ENCODE assay signal across 23 cellular contexts in the genomic region with DNA sequence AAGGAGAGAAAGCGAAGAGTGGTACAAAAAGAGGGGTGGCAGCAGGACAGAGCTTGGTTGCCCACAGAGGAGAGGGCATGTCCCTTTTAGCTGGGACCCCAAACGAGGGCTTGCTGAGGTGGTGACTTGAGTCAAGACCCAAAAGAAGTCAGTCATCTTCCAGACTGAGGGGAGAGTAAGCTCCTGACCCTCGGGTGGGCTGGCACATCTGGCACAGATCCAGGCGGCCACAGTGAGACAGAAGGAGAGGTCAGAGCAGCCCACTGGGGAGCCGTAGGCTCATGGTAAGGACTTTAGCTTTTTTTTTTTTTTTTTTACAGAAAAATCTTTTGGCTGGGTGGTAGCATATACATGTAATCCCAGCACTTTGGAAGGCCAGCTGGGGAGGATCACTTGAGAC.
"Had no signal": no experiment of that assay in that cellular context is flagged by ENCODE, and none has a peak within 500 bp of the region (broad histone marks: within the 10 kb centered on the region; RNA-seq: fewer than 3 reads in every experiment).

No MANE protein-coding gene starts in this region.

- H3K27ac Mint-ChIP-seq: dendritic cell treated with granulocyte-macrophage colony-stimulating factor and Interleukin-4, amounts not matched to agents 40 ng/mL and 50 ng/mL, for 4 days; effector memory CD8-positive, alpha-beta T cell; endodermal cell had no signal

- H3K4me3 Mint-ChIP-seq: dendritic cell treated with granulocyte-macrophage colony-stimulating factor and Interleukin-4, amounts not matched to agents 40 ng/mL and 50 ng/mL, for 4 days; effector memory CD8-positive, alpha-beta T cell; endodermal cell had no signal

- H3K27me3 Mint-ChIP-seq: dendritic cell treated with granulocyte-macrophage colony-stimulating factor and Interleukin-4, amounts not matched to agents 40 ng/mL and 50 ng/mL, for 4 days; effector memory CD8-positive, alpha-beta T cell had no signal

- H3K9me3 Mint-ChIP-seq: dendritic cell treated with granulocyte-macrophage colony-stimulating factor and Interleukin-4, amounts not matched to agents 40 ng/mL and 50 ng/mL, for 4 days; endodermal cell had no signal

- H3K4me1 ChIP-seq: colonic mucosa, esophagus squamous epithelium, gastrocnemius medialis, heart right ventricle, lower lobe of right lung had no signal

- H3K9me3 ChIP-seq: colonic mucosa, esophagus squamous epithelium, gastrocnemius medialis, heart right ventricle, lower lobe of right lung had no signal

- H3K36me3 ChIP-seq: colonic mucosa, esophagus squamous epithelium, gastrocnemius medialis, heart right ventricle, lower lobe of right lung had no signal

- H3K27me3 ChIP-seq: colonic mucosa, esophagus squamous epithelium, gastrocnemius medialis, heart right ventricle had no signal

- DNase-seq: colonic mucosa; cortex of kidney; effector CD8-positive, alpha-beta T cell; effector memory CD8-positive, alpha-beta T cell; endodermal cell; erythroblast; esophagus squamous epithelium; foreskin fibroblast; foreskin melanocyte; gastrocnemius medialis; glutamatergic neuron; head of caudate nucleus; heart right ventricle; hippocampal formation; left colon; left ventricle myocardium superior; lower lobe of right lung; mesendoderm; midbrain had no signal

- H3K27ac ChIP-seq: colonic mucosa, epithelial cell of prostate, esophagus squamous epithelium, gastrocnemius medialis, heart right ventricle, lower lobe of right lung had no signal

- ATAC-seq: effector memory CD8-positive, alpha-beta T cell; esophagus mucosa; gastrocnemius medialis; heart right ventricle; left colon; left lobe of liver; left ventricle myocardium superior; lower lobe of right lung had no signal

- H3K4me3 ChIP-seq: colonic mucosa, esophagus squamous epithelium, gastrocnemius medialis, heart right ventricle, lower lobe of right lung had no signal
